16 cellular contexts compared by ENCODE assay signal in genomic region chr1:209199371-209199770, GRCh38.
"Had no signal": no experiment of that assay in that cellular context is flagged by ENCODE, and none has a peak within 500 bp of the region (broad histone marks: within the 10 kb centered on the region; RNA-seq: fewer than 3 reads in every experiment).

No MANE protein-coding gene starts in this region.

- H3K4me3 ChIP-seq: right atrium auricular region, tibial nerve had no signal

- H3K27me3 ChIP-seq: right atrium auricular region had no signal

- H3K27me3 Mint-ChIP-seq: activated naive CD8-positive, alpha-beta T cell treated with anti-CD3 and anti-CD28 coated beads, Interleukin-2, amount 50 U/mL, for 24 hours had no signal

- H3K4me3 Mint-ChIP-seq: activated naive CD4-positive, alpha-beta T cell treated with anti-CD3 and anti-CD28 coated beads for 36 hours; activated naive CD8-positive, alpha-beta T cell treated with anti-CD3 and anti-CD28 coated beads, Interleukin-2, amount 50 U/mL, for 24 hours; activated T-helper 17 cell treated with anti-CD3 and anti-CD28 coated beads, Interleukin-2, amount 50 U/mL, for 72 hours; natural killer cell treated with Interleukin-12 subunit alpha and Interleukin-12 subunit beta and Interleukin-15 and Interleukin-18, amount 100 ng/mL, for 72 hours had no signal

- H3K27ac Mint-ChIP-seq: activated naive CD4-positive, alpha-beta T cell treated with anti-CD3 and anti-CD28 coated beads for 36 hours; activated naive CD8-positive, alpha-beta T cell treated with anti-CD3 and anti-CD28 coated beads, Interleukin-2, amount 50 U/mL, for 24 hours; activated T-helper 17 cell treated with anti-CD3 and anti-CD28 coated beads, Interleukin-2, amount 50 U/mL, for 72 hours; natural killer cell treated with Interleukin-12 subunit alpha and Interleukin-12 subunit beta and Interleukin-15 and Interleukin-18, amount 100 ng/mL, for 72 hours; progenitor cell of endocrine pancreas had no signal

- DNase-seq: activated CD4-positive, CD25-positive, alpha-beta regulatory T cell treated with anti-CD3 and anti-CD28 coated beads, Interleukin-2, amount 50 U/mL, for 72 hours; activated naive CD4-positive, alpha-beta T cell treated with anti-CD3 and anti-CD28 coated beads for 36 hours; activated naive CD8-positive, alpha-beta T cell treated with anti-CD3 and anti-CD28 coated beads, Interleukin-2, amount 50 U/mL, for 24 hours; activated T-cell treated with anti-CD3 and anti-CD28 coated beads for 4 hours; aorta; kidney glomerular epithelial cell; mesenchymal stem cell; stimulated activated CD4-positive, alpha-beta T cell treated with anti-CD3 and anti-CD28 coated beads, Interleukin-15, amount 100 ng/mL, for 24 hours; stimulated activated CD4-positive, alpha-beta T cell treated with anti-CD3 and anti-CD28 coated beads, Interleukin-4, amount 100 ng/mL, for 24 hours; stimulated activated naive CD4-positive, alpha-beta T cell; T-helper 9 cell had no signal

- H3K4me1 Mint-ChIP-seq: activated naive CD8-positive, alpha-beta T cell treated with anti-CD3 and anti-CD28 coated beads, Interleukin-2, amount 50 U/mL, for 24 hours; activated T-helper 17 cell treated with anti-CD3 and anti-CD28 coated beads, Interleukin-2, amount 50 U/mL, for 72 hours had no signal

- ATAC-seq: activated naive CD8-positive, alpha-beta T cell treated with anti-CD3 and anti-CD28 coated beads, Interleukin-2, amount 50 U/mL, for 24 hours; activated T-helper 17 cell treated with anti-CD3 and anti-CD28 coated beads, Interleukin-2, amount 50 U/mL, for 72 hours; natural killer cell treated with Interleukin-12 subunit alpha and Interleukin-12 subunit beta and Interleukin-15 and Interleukin-18, amount 100 ng/mL, for 72 hours had no signal

- H3K36me3 ChIP-seq: right atrium auricular region, tibial nerve had no signal

- H3K4me1 ChIP-seq: right atrium auricular region, tibial nerve had no signal

- H3K27ac ChIP-seq: right atrium auricular region, tibial nerve had no signal
